ENCODE assay signal across 27 cellular contexts in the genomic region with DNA sequence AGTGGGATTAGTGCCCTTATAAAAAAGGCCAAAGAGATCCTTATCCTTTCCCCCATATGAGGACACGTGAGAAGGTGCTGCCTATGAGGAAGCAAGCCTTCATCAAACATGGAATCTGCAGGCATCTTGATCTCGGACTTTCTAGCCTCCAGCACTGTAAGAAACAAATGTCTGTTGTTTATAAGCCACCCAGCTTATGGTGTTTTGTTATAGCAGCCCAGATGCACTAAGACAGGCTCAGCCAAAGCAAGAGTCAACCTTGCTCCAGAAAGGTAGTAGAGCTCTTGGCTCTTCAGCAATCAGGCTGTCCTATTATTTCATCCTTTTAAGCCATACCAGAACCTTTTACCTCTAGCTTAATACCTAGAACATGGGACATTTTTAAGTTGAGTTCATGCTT.
"Had no signal": no experiment of that assay in that cellular context is flagged by ENCODE, and none has a peak within 500 bp of the region (broad histone marks: within the 10 kb centered on the region; RNA-seq: fewer than 3 reads in every experiment).

No MANE protein-coding gene starts in this region.

- DNase-seq: nephron progenitor cell; occipital lobe; ovary; posterior cingulate gyrus; psoas muscle; right cardiac atrium; right lobe of liver; sigmoid colon; small intestine; stimulated activated CD4-positive, alpha-beta T cell treated with anti-CD3 and anti-CD28 coated beads, Interleukin-15, amount 100 ng/mL, for 24 hours; stimulated activated CD4-positive, alpha-beta T cell treated with anti-CD3 and anti-CD28 coated beads, Interleukin-2, amount 100 ng/mL, for 24 hours; stimulated activated CD4-positive, alpha-beta T cell treated with anti-CD3 and anti-CD28 coated beads, Interleukin-2, amount 100 ng/mL, for 48 hours; stimulated activated CD4-positive, alpha-beta T cell treated with anti-CD3 and anti-CD28 coated beads, Interleukin-4, amount 100 ng/mL, for 24 hours; stimulated activated naive B cell treated with anti-CD40 and anti-IgM and Interleukin-4, amounts not matched to agents 10 μg/mL and 1 μg/mL and 100 μg/mL, for 72 hours; stimulated activated naive CD4-positive, alpha-beta T cell treated with Interleukin-2 at 50 U/mL for 16 hours; stomach; thyroid gland; trophoblast cell; upper lobe of left lung had no signal

- H3K27me3 ChIP-seq: neural progenitor cell, ovary, right lobe of liver, sigmoid colon, stomach, thyroid gland, tibial nerve, upper lobe of left lung, vagina had no signal

- H3K9me3 ChIP-seq: ovary, psoas muscle, right lobe of liver, sigmoid colon, stomach, thoracic aorta, thyroid gland, tibial nerve, upper lobe of left lung, vagina had no signal

- H3K4me2 ChIP-seq: neural progenitor cell had no signal

- ATAC-seq: natural killer cell treated with Interleukin-12 subunit alpha and Interleukin-12 subunit beta and Interleukin-15 and Interleukin-18, amount 100 ng/mL, for 72 hours; psoas muscle; right cardiac atrium; right lobe of liver; stimulated activated effector memory CD8-positive, alpha-beta T cell treated with anti-CD3 and anti-CD28 coated beads, Interleukin-12 subunit alpha, Interleukin-12 subunit beta, amount 100 ng/mL, for 72 hours; stimulated activated naive B cell treated with anti-CD40 and anti-IgM and Interleukin-4, amounts not matched to agents 10 μg/mL and 1 μg/mL and 100 μg/mL, for 72 hours had no signal

- FAIRE-seq: small intestine, urothelium cell line had no signal

- H2AFZ ChIP-seq: neural progenitor cell, parathyroid adenoma had no signal

- H3K9ac ChIP-seq: neural progenitor cell, parathyroid adenoma had no signal

- H3K36me3 ChIP-seq: neural progenitor cell, ovary, right lobe of liver, sigmoid colon, stomach, thoracic aorta, thyroid gland, tibial nerve, upper lobe of left lung, vagina had no signal

- H3K4me3 ChIP-seq: neural progenitor cell, ovary, psoas muscle, right lobe of liver, sigmoid colon, stomach, thoracic aorta, thyroid gland, tibial nerve, upper lobe of left lung, vagina had no signal

- H3K4me1 ChIP-seq: neural progenitor cell, parathyroid adenoma, psoas muscle, right lobe of liver, sigmoid colon, stomach, thyroid gland, tibial nerve, upper lobe of left lung, vagina had no signal

- H3K27ac ChIP-seq: neural progenitor cell, ovary, parathyroid adenoma, psoas muscle, right lobe of liver, sigmoid colon, stomach, thoracic aorta, thyroid gland, tibial nerve, upper lobe of left lung, vagina had no signal

- H3K79me2 ChIP-seq: parathyroid adenoma had no signal
